In the genomic region with DNA sequence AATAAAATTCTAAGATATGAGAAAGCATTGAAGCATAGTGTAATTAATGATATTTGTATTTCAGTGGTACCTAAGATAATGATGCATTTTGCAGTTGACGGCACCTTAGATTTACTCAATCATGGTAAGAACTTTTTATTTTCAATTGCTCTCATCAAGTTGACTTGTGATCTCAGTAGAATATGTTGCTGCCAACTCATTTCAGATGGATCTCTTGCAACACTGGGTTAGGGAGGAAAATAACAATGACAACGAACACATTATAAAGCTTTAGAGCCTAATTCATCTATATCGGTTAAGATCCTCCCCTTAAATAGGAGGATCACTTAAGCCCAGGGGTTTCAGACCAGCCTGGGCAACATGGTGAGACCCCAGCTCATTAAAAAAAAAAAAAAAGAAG, we compare ENCODE assay signal across 8 cellular contexts. TPM values are rescaled to one million over a fixed set of nuclear protein-coding genes. Genes with fewer than 3 reads are reported as not detected.
DNase-seq lines count a peak whose midpoint lies in the region; ATAC-seq, FAIRE-seq and TF ChIP-seq lines count a peak whose summit lies in the region.

No MANE protein-coding gene starts in this region.

- H3K9me3 Mint-ChIP-seq in activated T-cell treated with anti-CD3 and anti-CD28 coated beads, Interleukin-2, amount 50 U/mL, for 24 hours = no peaks in the 10 kb centered on the region
- no peaks in the 10 kb centered on the region for H3K9me3 Mint-ChIP-seq in activated T-cell treated with anti-CD3 and anti-CD28 coated beads, Interleukin-2, amount 50 U/mL, for 4 hours
- no peaks in the 10 kb centered on the region for H3K9me3 Mint-ChIP-seq in brain

- H3K27me3 Mint-ChIP-seq in activated T-cell treated with anti-CD3 and anti-CD28 coated beads, Interleukin-2, amount 50 U/mL, for 24 hours = no peaks in the 10 kb centered on the region
- H3K27me3 Mint-ChIP-seq in activated T-cell treated with anti-CD3 and anti-CD28 coated beads, Interleukin-2, amount 50 U/mL, for 4 hours (ENCODE audit: low read depth) = no peaks in the 10 kb centered on the region
- peaks cover 1% of the 10 kb centered on the region for H3K27me3 Mint-ChIP-seq in brain

- WGBS in thyroid gland, 2 donors = 50 to 59% methylated on average over 3 of the region's 3 CpGs

- TF ChIP-seq POLR2A in thyroid gland (IDR thresholded peaks at IDR 0.05) (no peak), GM12892 (IDR thresholded peaks at IDR 0.05; ENCODE audit: low read depth, low read length) (no peak)

- no peak overlapping the region for H3K9ac ChIP-seq in kidney (ENCODE audit: low read length in 2 of 2)

- intact Hi-C loops in kidney (cut with DNase I) (no loop called here), thyroid gland (cut with DNase I) (no loop called here)

- H3K27ac ChIP-seq in kidney (ENCODE audit: low read depth in 2 of 2, low read length in 2 of 2) (peak overlapping the region; percentile 26 to 66), thyroid gland (peak overlapping the region; percentile 73 to 76 (median 75))

- FAIRE-seq in kidney (lab: Jason Lieb, UNC) (no peak), GM12892 (lab: Jason Lieb, UNC) (no peak)

- no peaks in the 10 kb centered on the region for H3K36me3 Mint-ChIP-seq in activated T-cell treated with anti-CD3 and anti-CD28 coated beads, Interleukin-2, amount 50 U/mL, for 24 hours (ENCODE audit: low read depth)
- no peaks in the 10 kb centered on the region for H3K36me3 Mint-ChIP-seq in activated T-cell treated with anti-CD3 and anti-CD28 coated beads, Interleukin-2, amount 50 U/mL, for 4 hours (ENCODE audit: insufficient read depth)
- H3K36me3 Mint-ChIP-seq in brain = no peaks in the 10 kb centered on the region

- no peak overlapping the region for H3K4me3 ChIP-seq in kidney (ENCODE audit: low read length in 2 of 2)
- H3K4me3 ChIP-seq in thyroid gland (replicated peaks in 1 of 3) = no peak overlapping the region

- no peak for TF ChIP-seq CTCF in brain (conservative IDR thresholded peaks at IDR 0.05)
- TF ChIP-seq CTCF in kidney (IDR thresholded peaks at IDR 0.05; ENCODE audit: borderline replicate concordance, extremely low read depth, insufficient read depth) = no peak
- TF ChIP-seq CTCF in thyroid gland (IDR thresholded peaks at IDR 0.05) = no peak

- peaks cover 50% of the 10 kb centered on the region for H3K4me1 Mint-ChIP-seq in activated T-cell treated with anti-CD3 and anti-CD28 coated beads, Interleukin-2, amount 50 U/mL, for 24 hours (ENCODE audit: low read depth)
- peaks cover 25% of the 10 kb centered on the region for H3K4me1 Mint-ChIP-seq in activated T-cell treated with anti-CD3 and anti-CD28 coated beads, Interleukin-2, amount 50 U/mL, for 4 hours (ENCODE audit: low read depth)
- peaks cover 64% of the 10 kb centered on the region for H3K4me1 Mint-ChIP-seq in brain

- H3K36me3 ChIP-seq in kidney (ENCODE audit: control insufficient read depth in 1 of 2, insufficient read depth in 2 of 2, low read length in 2 of 2) (no peaks in the 10 kb centered on the region), thyroid gland (no peaks in the 10 kb centered on the region)

- H3K27ac Mint-ChIP-seq in activated T-cell treated with anti-CD3 and anti-CD28 coated beads, Interleukin-2, amount 50 U/mL, for 24 hours = peak overlapping the region; percentile 95
- peak overlapping the region; percentile 37 to 99 (median 83) for H3K27ac Mint-ChIP-seq in brain

- no peaks in the 10 kb centered on the region for H3K9me3 ChIP-seq in kidney (ENCODE audit: control insufficient read depth in 1 of 2, low read length in 2 of 2)
- no peaks in the 10 kb centered on the region for H3K9me3 ChIP-seq in thyroid gland

- H3K4me3 Mint-ChIP-seq in activated T-cell treated with anti-CD3 and anti-CD28 coated beads, Interleukin-2, amount 50 U/mL, for 24 hours = peak overlapping the region; percentile 35
- no peak overlapping the region for H3K4me3 Mint-ChIP-seq in activated T-cell treated with anti-CD3 and anti-CD28 coated beads, Interleukin-2, amount 50 U/mL, for 4 hours
- H3K4me3 Mint-ChIP-seq in brain = no peak overlapping the region

- H3K27me3 ChIP-seq in thyroid gland = no peaks in the 10 kb centered on the region

- DNase-seq in activated T-cell treated with anti-CD3 and anti-CD28 coated beads, Interleukin-2, amount 50 U/mL, for 24 hours = no peak
- no peak for DNase-seq in activated T-cell treated with anti-CD3 and anti-CD28 coated beads, Interleukin-2, amount 50 U/mL, for 4 hours
- DNase-seq in kidney (no peak), thyroid gland (no peak), DMS153 treated with DMSO at 0.1 percent for 48 hours (lab: John Stamatoyannopoulos, UW; ENCODE audit: unreplicated experiment) (no peak), GM12892 (ENCODE audit: insufficient read length) (no peak)
- DNase-seq in activated CD4-positive, alpha-beta T cell treated with anti-CD3 and anti-CD28 coated beads for 4 hours = no peak

- H3K4me1 ChIP-seq in kidney (ENCODE audit: control insufficient read depth in 1 of 2, insufficient read depth in 1 of 2, low read depth in 1 of 2, low read length in 2 of 2) (peaks cover 4 to 26% of the 10 kb centered on the region in 2 donors), thyroid gland (peaks cover 20 to 47% of the 10 kb centered on the region in 2 donors)

- no peak for ATAC-seq in activated T-cell treated with anti-CD3 and anti-CD28 coated beads, Interleukin-2, amount 50 U/mL, for 4 hours

RNA-seq across cellular contexts. Expression of gene TBC1D22B, which starts 18.1 kb away (rescaled TPM):
- 10 to 100 TPM; 13.0 to 13.5 (median 13.2) TPM for total RNA-seq in activated T-cell treated with anti-CD3 and anti-CD28 coated beads, Interleukin-2, amount 50 U/mL, for 4 hours
- 16.3 TPM for polyA plus RNA-seq in brain (ENCODE audit: insufficient read depth, low read depth, low replicate concordance)
- 12.8 TPM for total RNA-seq in kidney
- polyA plus RNA-seq in kidney (ENCODE audit: insufficient read depth, low read depth, low replicate concordance) = 9.7 TPM
- 10 to 100 TPM; 11.5 to 15.7 (median 14.2) TPM for total RNA-seq in thyroid gland
- polyA plus RNA-seq in GM12892 (2012; ENCODE audit: missing spikeins) = 9.3 TPM

RNA-seq across cellular contexts. Expression of gene TMEM217, which starts 18.4 kb away (rescaled TPM):
- 1 to 10 TPM; 2.3 to 4.2 (median 2.8) TPM for total RNA-seq in activated T-cell treated with anti-CD3 and anti-CD28 coated beads, Interleukin-2, amount 50 U/mL, for 4 hours
- polyA plus RNA-seq in brain (ENCODE audit: insufficient read depth, low read depth, low replicate concordance) (1.1 TPM), kidney (ENCODE audit: insufficient read depth, low read depth, low replicate concordance) (0.67 TPM)
- total RNA-seq in kidney (0.72 TPM), thyroid gland (1 to 10 TPM in 2 of 4 donors, under 1 TPM in 1, not detected in 1; 0.22 to 3.8 (median 1.0) TPM)
- 1.4 TPM for polyA plus RNA-seq in GM12892 (2012; ENCODE audit: missing spikeins)
